ENCODE assay signal across 1 cellular context in the genomic region with DNA sequence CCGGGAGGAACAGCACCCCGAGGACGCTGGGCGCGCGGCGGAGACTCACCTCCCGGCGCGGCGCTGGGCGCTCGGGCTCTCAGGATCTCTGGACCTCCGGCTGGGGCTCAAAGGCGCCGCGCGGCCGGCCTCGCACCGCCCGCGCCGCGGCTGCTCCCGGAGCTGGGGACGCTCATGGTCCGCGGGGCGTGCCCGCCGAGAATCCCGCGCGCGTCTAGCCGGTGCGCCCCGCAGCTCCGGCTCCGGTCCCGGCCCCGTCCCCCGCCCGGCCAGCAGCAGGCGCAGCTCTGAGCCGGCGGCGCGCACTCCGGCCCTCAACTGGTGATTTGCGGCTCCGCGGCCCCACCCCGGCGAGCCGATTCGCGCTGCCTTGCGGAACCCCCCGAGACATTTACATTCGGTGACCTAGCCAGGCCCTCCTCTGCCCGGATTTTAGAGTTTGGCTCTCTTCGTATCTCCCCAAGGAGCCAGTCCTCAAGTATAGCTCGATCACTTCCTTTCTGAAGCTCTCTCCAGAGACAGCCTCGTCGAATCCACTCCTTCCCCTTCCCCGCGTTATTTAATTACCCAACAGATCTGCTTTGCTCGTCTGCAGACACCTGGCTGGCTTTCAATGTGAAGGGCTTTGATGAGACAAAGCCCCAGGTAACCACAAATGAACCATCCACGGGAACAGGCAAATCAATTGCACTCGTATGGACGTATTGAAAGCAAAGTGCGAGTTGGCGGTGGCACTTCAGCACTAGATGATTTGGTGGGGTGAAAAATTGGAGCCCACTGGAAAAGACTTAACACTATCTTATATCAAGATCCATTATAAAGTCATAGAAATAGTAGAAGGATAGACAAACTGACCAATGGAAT.
A peak's percentile ranks its signal among the peaks of the same experiment; 100 is the strongest.
TF ChIP-seq lines count a peak whose summit lies in the region.

Gene BCAR3, minus strand, starts transcription at position 289 of the 864 bp plus-strand sequence. CDS start 6,907 bp downstream, outside the sequence.

TF ChIP-seq in H1, 55 proteins besides CTCF, POLR2A, EP300 and RAD21 (continued from another document):
- TF ChIP-seq, protein P1, sequence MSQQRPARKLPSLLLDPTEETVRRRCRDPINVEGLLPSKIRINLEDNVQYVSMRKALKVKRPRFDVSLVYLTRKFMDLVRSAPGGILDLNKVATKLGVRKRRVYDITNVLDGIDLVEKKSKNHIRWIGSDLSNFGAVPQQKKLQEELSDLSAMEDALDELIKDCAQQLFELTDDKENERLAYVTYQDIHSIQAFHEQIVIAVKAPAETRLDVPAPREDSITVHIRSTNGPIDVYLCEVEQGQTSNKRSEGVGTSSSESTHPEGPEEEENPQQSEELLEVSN (IDR thresholded peaks at IDR 0.05), result peak; percentile 40; the same call in 1 of the 2 replicates
- TF ChIP-seq SUZ12 (IDR thresholded peaks at IDR 0.05; ENCODE audit: low read length) (no peak), ASH2L (IDR thresholded peaks at IDR 0.05; ENCODE audit: low read length) (peak; percentile 79), RNF2 (IDR thresholded peaks at IDR 0.05; ENCODE audit: borderline replicate concordance, low read depth, low read length, missing control alignments, poor library complexity, severe bottlenecking) (no peak), CTBP2 (IDR thresholded peaks at IDR 0.05; ENCODE audit: borderline replicate concordance, insufficient read depth, insufficient read length, low read length) (peak; percentile 84), BRCA1 (IDR thresholded peaks at IDR 0.05; ENCODE audit: low read depth, low read length) (no peak), YY1 (IDR thresholded peaks at IDR 0.05; ENCODE audit: low read depth, low read length) (no peak), TAF1 (IDR thresholded peaks at IDR 0.05; ENCODE audit: low read depth, low read length) (peak; percentile 65), CHD2 (IDR thresholded peaks at IDR 0.05; ENCODE audit: low read length) (no peak), KDM1A (IDR thresholded peaks at IDR 0.05; ENCODE audit: borderline replicate concordance, low read length) (no peak), BCL11A (IDR thresholded peaks at IDR 0.05; ENCODE audit: low read depth in 2 of 2, low read length in 2 of 2) (no peak), SIRT6 (IDR thresholded peaks at IDR 0.05; ENCODE audit: low read length) (no peak), SP2 (IDR thresholded peaks at IDR 0.05; ENCODE audit: low read length) (no peak), HDAC6 (IDR thresholded peaks at IDR 0.05; ENCODE audit: low read depth, low read length) (no peak), BACH1 (IDR thresholded peaks at IDR 0.05; ENCODE audit: low read length) (no peak), CREB1 (IDR thresholded peaks at IDR 0.05) (no peak), EZH2 (IDR thresholded peaks at IDR 0.05; ENCODE audit: low read depth, low read length, severe bottlenecking) (no peak), CEBPB (IDR thresholded peaks at IDR 0.05; ENCODE audit: low read depth, low read length) (no peak), NANOG (IDR thresholded peaks at IDR 0.05; ENCODE audit: insufficient read depth, low read depth, low read length, poor library complexity, severe bottlenecking) (no peak), SRF (IDR thresholded peaks at IDR 0.05; ENCODE audit: low read depth, low read length) (no peak), CHD1 (IDR thresholded peaks at IDR 0.05; ENCODE audit: low read depth, low read length) (no peak), CBX5 (IDR thresholded peaks at IDR 0.05; ENCODE audit: low read depth, low read length) (no peak), POU5F1 (IDR thresholded peaks at IDR 0.05; ENCODE audit: low read depth, low read length) (no peak), KDM5A (IDR thresholded peaks at IDR 0.05; ENCODE audit: low read length) (no peak), GABPA (IDR thresholded peaks at IDR 0.05; ENCODE audit: borderline replicate concordance, insufficient read depth, low read length) (no peak), SIX5 (IDR thresholded peaks at IDR 0.05; ENCODE audit: low read depth, low read length) (no peak), USF2 (IDR thresholded peaks at IDR 0.05; ENCODE audit: low read length) (no peak), GTF2F1 (IDR thresholded peaks at IDR 0.05; ENCODE audit: borderline replicate concordance, low read depth, low read length) (no peak), ZNF274 (IDR thresholded peaks at IDR 0.05; ENCODE audit: borderline replicate concordance, extremely low read depth, low read length) (no peak), RXRA (IDR thresholded peaks at IDR 0.05; ENCODE audit: insufficient read depth, low read depth, low read length) (no peak), POLR2AphosphoS5 (IDR thresholded peaks at IDR 0.05; ENCODE audit: low read depth, low read length) (peak; percentile 33; the same call in 1 of the 2 replicates), MAX (IDR thresholded peaks at IDR 0.05) (no peak), SP1 (IDR thresholded peaks at IDR 0.05; ENCODE audit: low read depth, low read length) (no peak), EGR1 (IDR thresholded peaks at IDR 0.05; ENCODE audit: borderline replicate concordance, low read depth, low read length) (no peak), MAFK (IDR thresholded peaks at IDR 0.05; ENCODE audit: low read depth, low read length) (no peak), TAF7 (optimal IDR thresholded peaks at IDR 0.05; ENCODE audit: borderline replicate concordance, low read depth, low read length) (no peak), RFX5 (IDR thresholded peaks at IDR 0.05; ENCODE audit: borderline replicate concordance, low read depth, low read length) (no peak), TBP (IDR thresholded peaks at IDR 0.05; ENCODE audit: low read depth, low read length) (no peak), NRF1 (IDR thresholded peaks at IDR 0.05; ENCODE audit: low read depth, low read length) (no peak), KDM4A (IDR thresholded peaks at IDR 0.05; ENCODE audit: low read depth, low read length, severe bottlenecking) (peak; percentile 72), RBBP5 (IDR thresholded peaks at IDR 0.05; ENCODE audit: borderline replicate concordance, low read depth, low read length) (peak; percentile 77), PHF8 (conservative IDR thresholded peaks at IDR 0.05; ENCODE audit: low read depth, low read length) (no peak), TEAD4 (IDR thresholded peaks at IDR 0.05; ENCODE audit: low read depth, low read length) (no peak), FOSL1 (IDR thresholded peaks at IDR 0.05; ENCODE audit: insufficient read depth, low read depth, low read length) (no peak)
- TF ChIP-seq, protein P2, sequence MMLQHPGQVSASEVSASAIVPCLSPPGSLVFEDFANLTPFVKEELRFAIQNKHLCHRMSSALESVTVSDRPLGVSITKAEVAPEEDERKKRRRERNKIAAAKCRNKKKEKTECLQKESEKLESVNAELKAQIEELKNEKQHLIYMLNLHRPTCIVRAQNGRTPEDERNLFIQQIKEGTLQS (IDR thresholded peaks at IDR 0.05; ENCODE audit: insufficient read depth, low read depth, low read length), result no peak
- TF ChIP-seq, protein P3, sequence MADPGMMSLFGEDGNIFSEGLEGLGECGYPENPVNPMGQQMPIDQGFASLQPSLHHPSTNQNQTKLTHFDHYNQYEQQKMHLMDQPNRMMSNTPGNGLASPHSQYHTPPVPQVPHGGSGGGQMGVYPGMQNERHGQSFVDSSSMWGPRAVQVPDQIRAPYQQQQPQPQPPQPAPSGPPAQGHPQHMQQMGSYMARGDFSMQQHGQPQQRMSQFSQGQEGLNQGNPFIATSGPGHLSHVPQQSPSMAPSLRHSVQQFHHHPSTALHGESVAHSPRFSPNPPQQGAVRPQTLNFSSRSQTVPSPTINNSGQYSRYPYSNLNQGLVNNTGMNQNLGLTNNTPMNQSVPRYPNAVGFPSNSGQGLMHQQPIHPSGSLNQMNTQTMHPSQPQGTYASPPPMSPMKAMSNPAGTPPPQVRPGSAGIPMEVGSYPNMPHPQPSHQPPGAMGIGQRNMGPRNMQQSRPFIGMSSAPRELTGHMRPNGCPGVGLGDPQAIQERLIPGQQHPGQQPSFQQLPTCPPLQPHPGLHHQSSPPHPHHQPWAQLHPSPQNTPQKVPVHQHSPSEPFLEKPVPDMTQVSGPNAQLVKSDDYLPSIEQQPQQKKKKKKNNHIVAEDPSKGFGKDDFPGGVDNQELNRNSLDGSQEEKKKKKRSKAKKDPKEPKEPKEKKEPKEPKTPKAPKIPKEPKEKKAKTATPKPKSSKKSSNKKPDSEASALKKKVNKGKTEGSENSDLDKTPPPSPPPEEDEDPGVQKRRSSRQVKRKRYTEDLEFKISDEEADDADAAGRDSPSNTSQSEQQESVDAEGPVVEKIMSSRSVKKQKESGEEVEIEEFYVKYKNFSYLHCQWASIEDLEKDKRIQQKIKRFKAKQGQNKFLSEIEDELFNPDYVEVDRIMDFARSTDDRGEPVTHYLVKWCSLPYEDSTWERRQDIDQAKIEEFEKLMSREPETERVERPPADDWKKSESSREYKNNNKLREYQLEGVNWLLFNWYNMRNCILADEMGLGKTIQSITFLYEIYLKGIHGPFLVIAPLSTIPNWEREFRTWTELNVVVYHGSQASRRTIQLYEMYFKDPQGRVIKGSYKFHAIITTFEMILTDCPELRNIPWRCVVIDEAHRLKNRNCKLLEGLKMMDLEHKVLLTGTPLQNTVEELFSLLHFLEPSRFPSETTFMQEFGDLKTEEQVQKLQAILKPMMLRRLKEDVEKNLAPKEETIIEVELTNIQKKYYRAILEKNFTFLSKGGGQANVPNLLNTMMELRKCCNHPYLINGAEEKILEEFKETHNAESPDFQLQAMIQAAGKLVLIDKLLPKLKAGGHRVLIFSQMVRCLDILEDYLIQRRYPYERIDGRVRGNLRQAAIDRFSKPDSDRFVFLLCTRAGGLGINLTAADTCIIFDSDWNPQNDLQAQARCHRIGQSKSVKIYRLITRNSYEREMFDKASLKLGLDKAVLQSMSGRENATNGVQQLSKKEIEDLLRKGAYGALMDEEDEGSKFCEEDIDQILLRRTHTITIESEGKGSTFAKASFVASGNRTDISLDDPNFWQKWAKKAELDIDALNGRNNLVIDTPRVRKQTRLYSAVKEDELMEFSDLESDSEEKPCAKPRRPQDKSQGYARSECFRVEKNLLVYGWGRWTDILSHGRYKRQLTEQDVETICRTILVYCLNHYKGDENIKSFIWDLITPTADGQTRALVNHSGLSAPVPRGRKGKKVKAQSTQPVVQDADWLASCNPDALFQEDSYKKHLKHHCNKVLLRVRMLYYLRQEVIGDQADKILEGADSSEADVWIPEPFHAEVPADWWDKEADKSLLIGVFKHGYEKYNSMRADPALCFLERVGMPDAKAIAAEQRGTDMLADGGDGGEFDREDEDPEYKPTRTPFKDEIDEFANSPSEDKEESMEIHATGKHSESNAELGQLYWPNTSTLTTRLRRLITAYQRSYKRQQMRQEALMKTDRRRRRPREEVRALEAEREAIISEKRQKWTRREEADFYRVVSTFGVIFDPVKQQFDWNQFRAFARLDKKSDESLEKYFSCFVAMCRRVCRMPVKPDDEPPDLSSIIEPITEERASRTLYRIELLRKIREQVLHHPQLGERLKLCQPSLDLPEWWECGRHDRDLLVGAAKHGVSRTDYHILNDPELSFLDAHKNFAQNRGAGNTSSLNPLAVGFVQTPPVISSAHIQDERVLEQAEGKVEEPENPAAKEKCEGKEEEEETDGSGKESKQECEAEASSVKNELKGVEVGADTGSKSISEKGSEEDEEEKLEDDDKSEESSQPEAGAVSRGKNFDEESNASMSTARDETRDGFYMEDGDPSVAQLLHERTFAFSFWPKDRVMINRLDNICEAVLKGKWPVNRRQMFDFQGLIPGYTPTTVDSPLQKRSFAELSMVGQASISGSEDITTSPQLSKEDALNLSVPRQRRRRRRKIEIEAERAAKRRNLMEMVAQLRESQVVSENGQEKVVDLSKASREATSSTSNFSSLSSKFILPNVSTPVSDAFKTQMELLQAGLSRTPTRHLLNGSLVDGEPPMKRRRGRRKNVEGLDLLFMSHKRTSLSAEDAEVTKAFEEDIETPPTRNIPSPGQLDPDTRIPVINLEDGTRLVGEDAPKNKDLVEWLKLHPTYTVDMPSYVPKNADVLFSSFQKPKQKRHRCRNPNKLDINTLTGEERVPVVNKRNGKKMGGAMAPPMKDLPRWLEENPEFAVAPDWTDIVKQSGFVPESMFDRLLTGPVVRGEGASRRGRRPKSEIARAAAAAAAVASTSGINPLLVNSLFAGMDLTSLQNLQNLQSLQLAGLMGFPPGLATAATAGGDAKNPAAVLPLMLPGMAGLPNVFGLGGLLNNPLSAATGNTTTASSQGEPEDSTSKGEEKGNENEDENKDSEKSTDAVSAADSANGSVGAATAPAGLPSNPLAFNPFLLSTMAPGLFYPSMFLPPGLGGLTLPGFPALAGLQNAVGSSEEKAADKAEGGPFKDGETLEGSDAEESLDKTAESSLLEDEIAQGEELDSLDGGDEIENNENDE (IDR thresholded peaks at IDR 0.05; ENCODE audit: insufficient replicate concordance, low read length), result no peak
- TF ChIP-seq, protein P4, sequence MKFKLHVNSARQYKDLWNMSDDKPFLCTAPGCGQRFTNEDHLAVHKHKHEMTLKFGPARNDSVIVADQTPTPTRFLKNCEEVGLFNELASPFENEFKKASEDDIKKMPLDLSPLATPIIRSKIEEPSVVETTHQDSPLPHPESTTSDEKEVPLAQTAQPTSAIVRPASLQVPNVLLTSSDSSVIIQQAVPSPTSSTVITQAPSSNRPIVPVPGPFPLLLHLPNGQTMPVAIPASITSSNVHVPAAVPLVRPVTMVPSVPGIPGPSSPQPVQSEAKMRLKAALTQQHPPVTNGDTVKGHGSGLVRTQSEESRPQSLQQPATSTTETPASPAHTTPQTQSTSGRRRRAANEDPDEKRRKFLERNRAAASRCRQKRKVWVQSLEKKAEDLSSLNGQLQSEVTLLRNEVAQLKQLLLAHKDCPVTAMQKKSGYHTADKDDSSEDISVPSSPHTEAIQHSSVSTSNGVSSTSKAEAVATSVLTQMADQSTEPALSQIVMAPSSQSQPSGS (IDR thresholded peaks at IDR 0.05; ENCODE audit: low read length), result no peak
